1 cellular context compared by ENCODE assay signal in genomic region chr7:30922596-30922995, GRCh38.
TF ChIP-seq lines count a peak whose summit lies in the region.

No MANE protein-coding gene starts in this region.

TF ChIP-seq in SK-N-SH, 30 proteins besides CTCF, POLR2A, EP300 and RAD21 (continued from another document):
- TF ChIP-seq TAF1 (IDR thresholded peaks at IDR 0.05; ENCODE audit: borderline replicate concordance, low read depth, low read length) (no peak), POLR2AphosphoS5 (IDR thresholded peaks at IDR 0.05; ENCODE audit: low read depth, low read length) (no peak), TCF12 (IDR thresholded peaks at IDR 0.05) (no peak), FOSL2 (IDR thresholded peaks at IDR 0.05; ENCODE audit: borderline replicate concordance, low read depth) (no peak)
